ENCODE assay signal across 17 cellular contexts in genomic region chr20:48703511-48704219, GRCh38.
A peak's percentile ranks its signal among the peaks of the same experiment; 100 is the strongest.
DNase-seq lines count a peak whose midpoint lies in the region; ATAC-seq and TF ChIP-seq lines count a peak whose summit lies in the region.
"Had no signal": no experiment of that assay in that cellular context is flagged by ENCODE, and none has a peak within 500 bp of the region (broad histone marks: within the 10 kb centered on the region; RNA-seq: fewer than 3 reads in every experiment).

No MANE protein-coding gene starts in this region.

- no peak overlapping the region for H4K8ac ChIP-seq in trophoblast cell (ENCODE audit: low read depth, low read length)

- H3K4me3 ChIP-seq in sigmoid colon (no peak overlapping the region), trophoblast cell (ENCODE audit: low read depth, low read length) (no peak overlapping the region)

- no peak overlapping the region for H3K23ac ChIP-seq in trophoblast cell (ENCODE audit: low read length)

- H2BK5ac ChIP-seq in trophoblast cell (ENCODE audit: low read depth, low read length, poor library complexity), result no peak overlapping the region

- no peaks in the 10 kb centered on the region for H3K79me2 ChIP-seq in trophoblast cell (ENCODE audit: control insufficient read depth, insufficient read depth, low read length, poor library complexity)

- H3K27ac ChIP-seq in VCaP (peak overlapping the region; percentile 21; the same call in 1 of the 2 replicates), sigmoid colon (no peak overlapping the region), trophoblast cell (ENCODE audit: low read depth, low read length) (no peak overlapping the region)
- H3K27ac ChIP-seq: C4-2B had no signal

- TF ChIP-seq EP300 in sigmoid colon (IDR thresholded peaks at IDR 0.05), result no peak

- H2AFZ ChIP-seq in trophoblast cell (ENCODE audit: insufficient read depth, low read length, poor library complexity), result no peak overlapping the region

- peaks cover 0 to 5% (median 0%) of the 10 kb centered on the region in 4 donors for H3K4me1 ChIP-seq in sigmoid colon
- H3K4me1 ChIP-seq in trophoblast cell (ENCODE audit: control insufficient read depth in 1 of 2, insufficient read depth in 2 of 2, low read length in 2 of 2), result no peaks in the 10 kb centered on the region

- no peak overlapping the region for H3K4me2 ChIP-seq in trophoblast cell (ENCODE audit: low read length)

- H4K12ac ChIP-seq in trophoblast cell (ENCODE audit: low read depth, low read length), result no peak overlapping the region

- 75 to 90% methylated on average over 15 of the region's 15 CpGs for WGBS in sigmoid colon, 2 donors
- no CpG with 5 or more reads among the region's 15 CpGs for WGBS in trophoblast cell (ENCODE audit: extremely low coverage, insufficient coverage, insufficient read length)

- no peaks in the 10 kb centered on the region for H3K36me3 ChIP-seq in sigmoid colon
- H3K36me3 ChIP-seq in trophoblast cell (ENCODE audit: control insufficient read depth in 1 of 2, insufficient read depth in 2 of 2, low read length in 2 of 2), result no peaks in the 10 kb centered on the region

- no peak overlapping the region for H4K91ac ChIP-seq in trophoblast cell (ENCODE audit: low read depth, low read length)

- H3K9me3 ChIP-seq in sigmoid colon, result no peaks in the 10 kb centered on the region
- H3K9me3 ChIP-seq in trophoblast cell (ENCODE audit: insufficient read depth, low read depth, low read length), result no peaks in the 10 kb centered on the region

- H2BK120ac ChIP-seq in trophoblast cell (ENCODE audit: insufficient read depth, low read length, poor library complexity), result no peak overlapping the region

- H3K27me3 ChIP-seq in sigmoid colon (no peaks in the 10 kb centered on the region), trophoblast cell (ENCODE audit: insufficient read depth, low read length) (no peaks in the 10 kb centered on the region)

- no peak overlapping the region for H2BK12ac ChIP-seq in trophoblast cell (ENCODE audit: low read length)

- DNase-seq in DMS79 (lab: John Stamatoyannopoulos, UW), result peak; percentile 20
- DNase-seq in left ventricle myocardium superior, result peak; percentile 64
- peak; percentile 61 for DNase-seq in sigmoid colon
- DNase-seq in KG1 (lab: John Stamatoyannopoulos, UW), result no peak
- no peak for DNase-seq in trophoblast cell
- DNase-seq in DMS53 treated with DMSO at 0.1 percent for 48 hours (lab: John Stamatoyannopoulos, UW; ENCODE audit: unreplicated experiment), result no peak
- DNase-seq: activated CD8-positive, alpha-beta memory T cell treated with anti-CD3 and anti-CD28 coated beads for 24 hours; activated gamma-delta T cell treated with Interleukin-2 at 50 U/mL for 16 hours; effector CD4-positive, alpha-beta T cell; EL; HCEC 1CT; MM.1S; NCI-H2081; stimulated activated naive CD8-positive, alpha-beta T cell treated with anti-CD3 and anti-CD28 coated beads, Interleukin-15, amount 100 ng/mL, for 72 hours had no signal

- intact Hi-C loops in left ventricle myocardium superior (cut with micrococcal nuclease), result no loop called here
- intact Hi-C loops in sigmoid colon (cut with DNase I), result no loop called here

- no peaks in the 10 kb centered on the region for H3K79me1 ChIP-seq in trophoblast cell (ENCODE audit: low read length)

- no peak for TF ChIP-seq POLR2A in sigmoid colon (IDR thresholded peaks at IDR 0.05)

- no peak for TF ChIP-seq CTCF in VCaP (conservative IDR thresholded peaks at IDR 0.05)
- no peak for TF ChIP-seq CTCF in sigmoid colon (IDR thresholded peaks at IDR 0.05)

- no peak overlapping the region for H3K18ac ChIP-seq in trophoblast cell (ENCODE audit: low read length)

- H3K14ac ChIP-seq in trophoblast cell (ENCODE audit: low read length), result no peak overlapping the region

- H3K4ac ChIP-seq in trophoblast cell (ENCODE audit: low read depth, low read length), result no peak overlapping the region

- no peak overlapping the region for H3K9ac ChIP-seq in trophoblast cell (ENCODE audit: low read length)

- no peak overlapping the region for H2AK5ac ChIP-seq in trophoblast cell (ENCODE audit: low read length)

- ATAC-seq in left ventricle myocardium superior (peak; percentile 62), GM18519 (IDR thresholded peaks at IDR 0.05; ENCODE audit: low FRiP score, unreplicated experiment) (no peak)
- ATAC-seq: stimulated activated naive CD8-positive, alpha-beta T cell treated with anti-CD3 and anti-CD28 coated beads, Interleukin-15, amount 100 ng/mL, for 72 hours had no signal

Comparison
In these comparisons a context has a peak if more than half of its experiments do, and no peak if none do; other contexts are left out.
1. DNase-seq: peak in DMS79 (single experiment), left ventricle myocardium superior (single experiment) and sigmoid colon (single experiment); none in KG1 (single experiment), trophoblast cell (0 of 2) and DMS53 treated with DMSO at 0.1 percent for 48 hours (single experiment).